Comparison of ENCODE assay signal across 23 cellular contexts in genomic region chr11:73239571-73240189, GRCh38. TPM values are rescaled to one million over a fixed set of nuclear protein-coding genes. Genes with fewer than 3 reads are reported as not detected.
DNase-seq lines count a peak whose midpoint lies in the region; ATAC-seq and TF ChIP-seq lines count a peak whose summit lies in the region.
"Had no signal": no experiment of that assay in that cellular context is flagged by ENCODE, and none has a peak within 500 bp of the region (broad histone marks: within the 10 kb centered on the region; RNA-seq: fewer than 3 reads in every experiment).

No MANE protein-coding gene starts in this region.

- H3K4ac ChIP-seq in mesenchymal stem cell (ENCODE audit: low read depth in 1 of 2, low read length in 2 of 2): no peak overlapping the region

- H3K18ac ChIP-seq in mesenchymal stem cell (ENCODE audit: low read depth in 1 of 2, low read length in 2 of 2): no peak overlapping the region

- no peak overlapping the region for H2BK12ac ChIP-seq in mesenchymal stem cell (ENCODE audit: low read length in 2 of 2)

- H3K36me3 ChIP-seq in left ventricle myocardium inferior: peaks cover 2% of the 10 kb centered on the region
- no peaks in the 10 kb centered on the region for H3K36me3 ChIP-seq in RWPE2 (ENCODE audit: low read depth)
- peaks cover 0 to 2% of the 10 kb centered on the region in 2 experiments for H3K36me3 ChIP-seq in mesenchymal stem cell (ENCODE audit: control insufficient read depth in 1 of 2, insufficient read depth in 2 of 2, low read depth in 1 of 2, low read length in 2 of 2)
- H3K36me3 ChIP-seq in spleen: peaks cover 0 to 12% (median under 1%) of the 10 kb centered on the region in 6 donors
- H3K36me3 ChIP-seq in HAP-1 (replicated peaks): no peaks in the 10 kb centered on the region
- H3K36me3 ChIP-seq: colonic mucosa, WERI-Rb-1 had no signal

- peak overlapping the region; percentile 86 for H3K27ac ChIP-seq in left ventricle myocardium inferior (replicated peaks)
- no peak overlapping the region for H3K27ac ChIP-seq in RWPE2 (ENCODE audit: poor library complexity, severe bottlenecking)
- no peak overlapping the region for H3K27ac ChIP-seq in mesenchymal stem cell (ENCODE audit: low read length, poor library complexity, severe bottlenecking)
- peak overlapping the region in 4 of 8 donors; percentile 30 to 70 (median 42) for H3K27ac ChIP-seq in spleen
- H3K27ac ChIP-seq: colonic mucosa, KMS-11, WERI-Rb-1 had no signal

- H3K79me1 ChIP-seq in mesenchymal stem cell (replicated peaks; ENCODE audit: low read length, poor library complexity, severe bottlenecking): no peaks in the 10 kb centered on the region

- intact Hi-C loops in left ventricle myocardium inferior (cut with micrococcal nuclease): loop anchor here (10.0 kb wide), 1 partner anchor 55 kb away; no protein-coding TSS in a partner anchor
- intact Hi-C loops in Right ventricle myocardium inferior (cut with DNase I): loop anchor here (10.0 kb wide), 2 partner anchors 315 to 515 kb away; no protein-coding TSS in a partner anchor
- intact Hi-C loops in spleen (cut with DNase I; ENCODE audit: low total_unique reads): loop anchor here (5.0 kb wide), 1 partner anchor 52 kb away; no protein-coding TSS in a partner anchor

- no peak for ATAC-seq in Right ventricle myocardium inferior
- peak; percentile 19; the same call in 1 of the 3 replicates for ATAC-seq in RWPE2 (ENCODE audit: low read depth)
- no peak for ATAC-seq in GM19035 (IDR thresholded peaks at IDR 0.05; ENCODE audit: unreplicated experiment)
- no peak for ATAC-seq in GM21367 (IDR thresholded peaks at IDR 0.05; ENCODE audit: unreplicated experiment)
- ATAC-seq: activated T-cell treated with anti-CD3 and anti-CD28 coated beads, Interleukin-2, amount 50 U/mL, for 4 hours; effector memory CD8-positive, alpha-beta T cell had no signal

- no peak overlapping the region for H3K4me3 ChIP-seq in left ventricle myocardium inferior
- H3K4me3 ChIP-seq in RWPE2 (ENCODE audit: severe bottlenecking): no peak overlapping the region
- H3K4me3 ChIP-seq in mesenchymal stem cell (ENCODE audit: insufficient read depth in 1 of 2, low read depth in 1 of 2, low read length in 2 of 2): no peak overlapping the region
- no peak overlapping the region for H3K4me3 ChIP-seq in spleen
- no peak overlapping the region for H3K4me3 ChIP-seq in HAP-1
- H3K4me3 ChIP-seq: colonic mucosa had no signal

- H2BK15ac ChIP-seq in mesenchymal stem cell (ENCODE audit: low read depth, poor library complexity, severe bottlenecking): peak overlapping the region; percentile 23

- no peak overlapping the region for H2BK5ac ChIP-seq in mesenchymal stem cell (ENCODE audit: low read depth, low read length, poor library complexity, severe bottlenecking)

- H4K91ac ChIP-seq in mesenchymal stem cell (ENCODE audit: low read length): peak overlapping the region; percentile 21

- no peak overlapping the region for H3K14ac ChIP-seq in mesenchymal stem cell (ENCODE audit: low read length in 2 of 2)

- H2AK5ac ChIP-seq in mesenchymal stem cell (ENCODE audit: low read length, severe bottlenecking): no peak overlapping the region

- TF ChIP-seq POLR2A in spleen (IDR thresholded peaks at IDR 0.05): no peak

- H3K9ac ChIP-seq in mesenchymal stem cell (ENCODE audit: low read length): no peak overlapping the region
- H3K9ac ChIP-seq: KMS-11 had no signal

- in situ Hi-C loops in HAP-1 (cut with MboI; ENCODE audit: low sequenced_read_pairs): no loop called here

- no peaks in the 10 kb centered on the region for H3K9me3 ChIP-seq in left ventricle myocardium inferior (replicated peaks)
- no peaks in the 10 kb centered on the region for H3K9me3 ChIP-seq in RWPE2 (ENCODE audit: severe bottlenecking)
- H3K9me3 ChIP-seq in mesenchymal stem cell (ENCODE audit: control insufficient read depth, low read length): no peaks in the 10 kb centered on the region
- H3K9me3 ChIP-seq in spleen: no peaks in the 10 kb centered on the region
- H3K9me3 ChIP-seq in HAP-1: no peaks in the 10 kb centered on the region
- H3K9me3 ChIP-seq: colonic mucosa had no signal

- TF ChIP-seq CTCF in left ventricle myocardium inferior (IDR thresholded peaks at IDR 0.05; ENCODE audit: borderline replicate concordance) (no peak), RWPE2 (IDR thresholded peaks at IDR 0.05; ENCODE audit: poor library complexity, severe bottlenecking) (no peak), spleen (IDR thresholded peaks at IDR 0.05 in 8 of 11, conservative IDR thresholded peaks at IDR 0.05 in 3 of 11) (no peak)

- WGBS in mesenchymal stem cell: 89% methylated on average over 6 of the region's 7 CpGs
- WGBS in spleen, 5 donors: 75 to 94% (median 87%) methylated on average over 7 of the region's 7 CpGs

- H4K8ac ChIP-seq in mesenchymal stem cell (ENCODE audit: low read length): no peak overlapping the region

- H3K27me3 ChIP-seq in left ventricle myocardium inferior (ENCODE audit: low read depth) (no peaks in the 10 kb centered on the region), RWPE2 (ENCODE audit: insufficient read depth, poor library complexity, severe bottlenecking) (no peaks in the 10 kb centered on the region), mesenchymal stem cell (ENCODE audit: control insufficient read depth in 1 of 2, insufficient read depth in 1 of 2, low read length in 2 of 2) (no peaks in the 10 kb centered on the region), spleen (replicated peaks in 1 of 7) (no peaks in the 10 kb centered on the region), HAP-1 (ENCODE audit: low read depth) (no peaks in the 10 kb centered on the region)
- H3K27me3 ChIP-seq: colonic mucosa had no signal

- no peak overlapping the region for H3K23ac ChIP-seq in mesenchymal stem cell (ENCODE audit: low read length in 2 of 2)

- H2BK120ac ChIP-seq in mesenchymal stem cell (ENCODE audit: low read depth, low read length): no peak overlapping the region

- H3K4me1 ChIP-seq in left ventricle myocardium inferior (peaks cover 83% of the 10 kb centered on the region), RWPE2 (ENCODE audit: insufficient read depth, poor library complexity, severe bottlenecking) (peaks cover 19% of the 10 kb centered on the region), mesenchymal stem cell (ENCODE audit: control insufficient read depth, insufficient read depth, low read depth, low read length) (peaks cover 14% of the 10 kb centered on the region), spleen (peaks cover 12 to 96% (median 53%) of the 10 kb centered on the region in 6 donors), HAP-1 (peaks cover 7% of the 10 kb centered on the region)
- H3K4me1 ChIP-seq: colonic mucosa had no signal

- DNase-seq in left ventricle myocardium inferior: no peak
- DNase-seq in Right ventricle myocardium inferior (ENCODE audit: missing footprints): no peak
- peak; percentile 34 for DNase-seq in RWPE2 (ENCODE audit: low spot score)
- no peak for DNase-seq in mesenchymal stem cell
- peak; percentile 56 for DNase-seq in spleen
- no peak for DNase-seq in HAP-1 (ENCODE audit: low spot score in 2 of 2)
- DNase-seq: activated CD4-positive, alpha-beta T cell treated with anti-CD3 and anti-CD28 coated beads for 48 hours; activated naive CD4-positive, alpha-beta T cell treated with Interleukin-2 at 50 U/mL for 16 hours; activated T-cell treated with anti-CD3 and anti-CD28 coated beads, Interleukin-2, amount 50 U/mL, for 4 hours; amniotic stem cell; colonic mucosa; effector memory CD8-positive, alpha-beta T cell; GDM1; NCI-H1436; SIG-M5; stimulated activated CD4-positive, alpha-beta T cell treated with anti-CD3 and anti-CD28 coated beads, Interleukin-2, amount 100 ng/mL, for 48 hours; WERI-Rb-1 had no signal

- no peak overlapping the region for H3K4me2 ChIP-seq in mesenchymal stem cell (ENCODE audit: low read length, poor library complexity, severe bottlenecking)
- H3K4me2 ChIP-seq: KMS-11 had no signal

- no peak overlapping the region for H2AFZ ChIP-seq in mesenchymal stem cell (ENCODE audit: low read depth, low read length)

RNA-seq across cellular contexts. Expression of gene P2RY2, which starts 21.6 kb away (rescaled TPM):
- total RNA-seq in left ventricle myocardium inferior (19.8 TPM), Right ventricle myocardium inferior (20.0 TPM), spleen (10 to 100 TPM in 5 of 7 donors, 1 to 10 TPM in 2; 8.3 to 17.5 (median 12.0) TPM)
- polyA plus RNA-seq in mesenchymal stem cell (2013, experiment 1 of 2): 0.01 TPM
- 0.03 TPM for polyA plus RNA-seq in mesenchymal stem cell (2013, experiment 2 of 2)
- 1 to 10 TPM in 2 of 3 donors, under 1 TPM in 1; 0.99 to 3.3 (median 1.2) TPM for polyA plus RNA-seq in spleen
- total RNA-seq: activated T-cell treated with anti-CD3 and anti-CD28 coated beads, Interleukin-2, amount 50 U/mL, for 4 hours; NCI-H460; OCI-LY7 had no signal

RNA-seq across cellular contexts. Expression of gene P2RY6, which starts 32.5 kb away (rescaled TPM):
- total RNA-seq in left ventricle myocardium inferior: 2.2 TPM
- total RNA-seq in Right ventricle myocardium inferior: 2.8 TPM
- 0.35 TPM for polyA plus RNA-seq in mesenchymal stem cell (2013, experiment 1 of 2)
- polyA plus RNA-seq in mesenchymal stem cell (2013, experiment 2 of 2): 0.21 TPM
- 100 to 1,000 TPM in 1 of 7 donors, 10 to 100 TPM in 6; 41.1 to 109 (median 63.9) TPM for total RNA-seq in spleen
- 10 to 100 TPM in 2 of 3 donors, 1 to 10 TPM in 1; 8.2 to 25.2 (median 10.6) TPM for polyA plus RNA-seq in spleen
- total RNA-seq: activated T-cell treated with anti-CD3 and anti-CD28 coated beads, Interleukin-2, amount 50 U/mL, for 4 hours; HT1080; NCI-H460; OCI-LY7 had no signal

Comparison
In these comparisons a context has a peak if more than half of its experiments do, and no peak if none do; other contexts are left out.
1. DNase-seq: peak in RWPE2 (single experiment) and spleen (single experiment); none in left ventricle myocardium inferior (single experiment), Right ventricle myocardium inferior (single experiment), mesenchymal stem cell (single experiment) and HAP-1 (0 of 2).
2. RNA of gene P2RY6, which starts 32.5 kb away (total RNA-seq): 41.1 to 109 TPM in spleen; 2.8 TPM in Right ventricle myocardium inferior (single experiment) and 2.2 TPM in left ventricle myocardium inferior (single experiment); every median in the first group is over 10 times any median in the second.